ENCODE assay signal across 8 cellular contexts in genomic region chr13:30371649-30372265, GRCh38. TPM values are rescaled to one million over a fixed set of nuclear protein-coding genes. Genes with fewer than 3 reads are reported as not detected.
DNase-seq lines count a peak whose midpoint lies in the region; ATAC-seq, FAIRE-seq and TF ChIP-seq lines count a peak whose summit lies in the region.

No MANE protein-coding gene starts in this region.

- DNase-seq in LHCN-M2 (ENCODE audit: low read depth) (peak; percentile 30), kidney (no peak), NCI-H2196 treated with DMSO at 0.1 percent for 48 hours (lab: John Stamatoyannopoulos, UW; ENCODE audit: unreplicated experiment) (no peak)
- peak; percentile 63 for DNase-seq in effector CD4-positive, alpha-beta T cell
- peak; percentile 24 to 38 for DNase-seq in stimulated activated CD4-positive, alpha-beta T cell treated with anti-CD3 and anti-CD28 coated beads, Interleukin-4, amount 100 ng/mL, for 4 hours

- no peak for FAIRE-seq in kidney (lab: Jason Lieb, UNC)

- TF ChIP-seq CTCF in GM12875 (IDR thresholded peaks at IDR 0.05; ENCODE audit: borderline replicate concordance, insufficient read depth, low read depth, low read length) (no peak), WI38 (IDR thresholded peaks at IDR 0.05; ENCODE audit: low read depth, low read length) (no peak), kidney (IDR thresholded peaks at IDR 0.05; ENCODE audit: borderline replicate concordance, extremely low read depth, insufficient read depth) (no peak)

- H3K36me3 ChIP-seq in kidney (ENCODE audit: control insufficient read depth in 1 of 2, insufficient read depth in 2 of 2, low read length in 2 of 2), result no peaks in the 10 kb centered on the region

- H3K4me3 ChIP-seq in GM12875 (ENCODE audit: low read depth, low read length) (peak overlapping the region; percentile 17), WI38 (ENCODE audit: low read depth, low read length) (peak overlapping the region; percentile 22; the same call in 1 of the 2 replicates), kidney (ENCODE audit: low read length in 2 of 2) (no peak overlapping the region)

- intact Hi-C loops in kidney (cut with DNase I), result no loop called here

- H3K9me3 ChIP-seq in kidney (ENCODE audit: control insufficient read depth in 1 of 2, low read length in 2 of 2), result no peaks in the 10 kb centered on the region

- peaks cover 2 to 3% of the 10 kb centered on the region in 2 donors for H3K4me1 ChIP-seq in kidney (ENCODE audit: control insufficient read depth in 1 of 2, insufficient read depth in 1 of 2, low read depth in 1 of 2, low read length in 2 of 2)

- peak; percentile 58 for ATAC-seq in GM21825 (IDR thresholded peaks at IDR 0.05; ENCODE audit: unreplicated experiment)

- H3K9ac ChIP-seq in kidney (ENCODE audit: low read length in 2 of 2), result no peak overlapping the region

- H3K27ac ChIP-seq in kidney (ENCODE audit: low read depth in 2 of 2, low read length in 2 of 2), result no peak overlapping the region

RNA-seq across cellular contexts. Expression of gene UBE2L5, which starts 50.5 kb away (rescaled TPM):
- total RNA-seq in LHCN-M2 (2014; rRNA removed) (not detected in 2 replicates), kidney (not detected)
- polyA plus RNA-seq in LHCN-M2 (2012), result 0.84 TPM
- polyA plus RNA-seq in kidney (ENCODE audit: insufficient read depth, low read depth, low replicate concordance), result not detected

Comparison
In these comparisons a context has a peak if more than half of its experiments do, and no peak if none do; other contexts are left out.
1. H3K4me3 ChIP-seq: peak in GM12875 (single experiment) and WI38 (single experiment); none in kidney (0 of 2).
2. DNase-seq: peak in LHCN-M2 (single experiment), effector CD4-positive, alpha-beta T cell (single experiment) and stimulated activated CD4-positive, alpha-beta T cell treated with anti-CD3 and anti-CD28 coated beads, Interleukin-4, amount 100 ng/mL, for 4 hours (2 of 2); none in kidney (single experiment) and NCI-H2196 treated with DMSO at 0.1 percent for 48 hours (single experiment).